ENCODE assay signal across 7 cellular contexts in genomic region chr2:102005989-102006885, GRCh38. TPM values are rescaled to one million over a fixed set of nuclear protein-coding genes. Genes with fewer than 3 reads are reported as not detected.
DNase-seq lines count a peak whose midpoint lies in the region; ATAC-seq, FAIRE-seq and TF ChIP-seq lines count a peak whose summit lies in the region.

No MANE protein-coding gene starts in this region.

- H3K9me2 ChIP-seq in OCI-LY7 (ENCODE audit: insufficient read depth, low read length), result no peaks in the 10 kb centered on the region

- H3K27me3 ChIP-seq in HepG2 (ENCODE audit: control insufficient read depth in 1 of 2, insufficient read depth in 2 of 2, low read length in 2 of 2) (no peaks in the 10 kb centered on the region), tibial artery (no peaks in the 10 kb centered on the region)

- CTCF ChIA-PET in OCI-LY7 (lab: Charles Lee; ENCODE audit: unreplicated experiment), result interaction anchor here (0.8 kb wide), 1 partner anchor 14 kb away, joined by 3 read pairs; no protein-coding TSS in a partner anchor
- CTCF ChIA-PET in HepG2 (lab: Yijun Ruan, JAX; ENCODE audit: low intra/inter-chr PET ratio, low total read pairs), result interaction anchor here (0.6 to 2.7 kb wide), 6 partner anchors 14 to 437 kb away, joined by 3 to 25 read pairs (median 4); partner anchors contain the start of gene IL18R1

- H3K4me2 ChIP-seq in OCI-LY7 (ENCODE audit: low read length) (no peak overlapping the region), HepG2 (ENCODE audit: low read depth, low read length) (peak overlapping the region; percentile 55)

- H3K27ac ChIP-seq in OCI-LY7 (ENCODE audit: low read depth, low read length, poor library complexity, severe bottlenecking), result no peak overlapping the region
- no peak overlapping the region for H3K27ac ChIP-seq in HepG2 (ENCODE audit: extremely low read length, insufficient read depth, low read length)
- no peak overlapping the region for H3K27ac ChIP-seq in tibial artery

- no peak overlapping the region for H3K9ac ChIP-seq in HepG2 (ENCODE audit: insufficient read depth, low read depth, low read length)

- TF ChIP-seq CTCF in OCI-LY7 (conservative IDR thresholded peaks at IDR 0.05; ENCODE audit: low read length) (peak; percentile 76), cardiac fibroblast (IDR thresholded peaks at IDR 0.05; ENCODE audit: low read depth, low read length) (peak; percentile 82), HepG2 (CRISPR knock-in tag; IDR thresholded peaks at IDR 0.05) (peak; percentile 90), tibial artery (IDR thresholded peaks at IDR 0.05) (peak; percentile 48 to 55)

- H2AFZ ChIP-seq in OCI-LY7 (ENCODE audit: low read length), result no peak overlapping the region
- H2AFZ ChIP-seq in HepG2 (ENCODE audit: low read length), result no peak overlapping the region

- WGBS in HepG2 (ENCODE audit: low lambda C conversion rate), result 59% methylated on average over 14 of the region's 15 CpGs

- TF ChIP-seq EP300 in HepG2 (IDR thresholded peaks at IDR 0.05; ENCODE audit: low read depth in 2 of 2, low read length in 2 of 2) (no peak), HepG2 (CRISPR knock-in tag; IDR thresholded peaks at IDR 0.05; ENCODE audit: borderline replicate concordance) (no peak)

- FAIRE-seq in HepG2 (lab: Jason Lieb, UNC), result peak; percentile 96

- peak; percentile 97 for ATAC-seq in HepG2
- no peak for ATAC-seq in GM21825 (IDR thresholded peaks at IDR 0.05; ENCODE audit: unreplicated experiment)

- in situ Hi-C loops in HepG2 (cut with HindIII; ENCODE audit: extremely low pct_ligation_motif_present, low pct_unique_long_range_greater_than_20kb), result loop anchor here (5.0 kb wide), 1 partner anchor 446 kb away; no protein-coding TSS in a partner anchor

- intact Hi-C loops in OCI-LY7 (cut with micrococcal nuclease; ENCODE audit: unreplicated experiment), result no loop called here
- intact Hi-C loops in HepG2 (cut with micrococcal nuclease; ENCODE audit: unreplicated experiment), result loop anchor here (1.0 kb wide), 2 partner anchors 234 to 443 kb away; no protein-coding TSS in a partner anchor
- intact Hi-C loops in tibial artery (cut with DNase I; ENCODE audit: low total_unique reads), result no loop called here

- POLR2A ChIA-PET in OCI-LY7 (lab: Charles Lee) (interaction anchor here (0.5 to 1.9 kb wide), 2 partner anchors 12 to 886 kb away, joined by 3 read pairs; no protein-coding TSS in a partner anchor), HepG2 (lab: Yijun Ruan, JAX) (interaction anchor here (0.8 to 1.0 kb wide), 5 partner anchors 11 to 234 kb away, joined by 4 to 8 read pairs (median 5); partner anchors contain the start of gene IL1R1)

- H4K20me1 ChIP-seq in OCI-LY7 (ENCODE audit: insufficient read depth, low read length) (no peaks in the 10 kb centered on the region), HepG2 (ENCODE audit: insufficient read depth, low read length) (no peaks in the 10 kb centered on the region)

- DNase-seq in EL (peak; percentile 65), HCEC 1CT (peak; percentile 62), OCI-LY7 (ENCODE audit: low spot score) (peak; percentile 39), cardiac fibroblast (ENCODE audit: low read depth in 2 of 2) (peak; percentile 80 to 81), HepG2 (ENCODE audit: low spot score) (peak; percentile 73), tibial artery (no peak)

- H3K36me3 ChIP-seq in OCI-LY7 (ENCODE audit: insufficient read depth, low read length), result no peaks in the 10 kb centered on the region
- no peaks in the 10 kb centered on the region for H3K36me3 ChIP-seq in HepG2 (replicated peaks in 1 of 2; ENCODE audit: control insufficient read depth in 1 of 2, insufficient read depth in 2 of 2, low read length in 2 of 2)
- no peaks in the 10 kb centered on the region for H3K36me3 ChIP-seq in tibial artery

- peak; percentile 86 for TF ChIP-seq RAD21 in HepG2 (CRISPR knock-in tag; IDR thresholded peaks at IDR 0.05)

- no peak for TF ChIP-seq POLR2A in HepG2 (IDR thresholded peaks at IDR 0.05; ENCODE audit: insufficient read depth in 1 of 2, low read depth in 2 of 2, low read length in 2 of 2)

- H3K79me2 ChIP-seq in OCI-LY7 (ENCODE audit: insufficient read depth, low read depth, low read length), result no peaks in the 10 kb centered on the region
- H3K79me2 ChIP-seq in HepG2 (ENCODE audit: insufficient read depth, low read length), result no peaks in the 10 kb centered on the region

- no peak overlapping the region for H3K4me3 ChIP-seq in OCI-LY7 (ENCODE audit: low read depth, low read length, poor library complexity, severe bottlenecking)
- H3K4me3 ChIP-seq in cardiac fibroblast (replicated peaks in 1 of 2; ENCODE audit: low read depth in 2 of 2, low read length in 2 of 2), result no peak overlapping the region
- no peak overlapping the region for H3K4me3 ChIP-seq in HepG2 (replicated peaks in 1 of 3; ENCODE audit: insufficient read depth in 1 of 3, low read depth in 2 of 3, low read length in 3 of 3)
- H3K4me3 ChIP-seq in tibial artery, result no peak overlapping the region

- no TSS peak for BruUV-seq in OCI-LY7 (replicated peaks; lab: Mats Ljungman, UMichigan)
- BruUV-seq in HepG2 (replicated peaks; lab: Mats Ljungman, UMichigan), result no TSS peak

- H3K4me1 ChIP-seq in OCI-LY7 (ENCODE audit: insufficient read depth, low read length, poor library complexity, severe bottlenecking) (no peaks in the 10 kb centered on the region), HepG2 (ENCODE audit: insufficient read depth, low read length) (peaks cover 14% of the 10 kb centered on the region), tibial artery (no peaks in the 10 kb centered on the region)

- H3K9me3 ChIP-seq in OCI-LY7 (ENCODE audit: low read length) (no peaks in the 10 kb centered on the region), HepG2 (ENCODE audit: low read length) (no peaks in the 10 kb centered on the region), tibial artery (no peaks in the 10 kb centered on the region)

TF ChIP-seq in HepG2, 621 proteins besides CTCF, POLR2A, EP300 and RAD21 (continues in another document):
- TF ChIP-seq BCLAF1 (IDR thresholded peaks at IDR 0.05) (no peak), ZFP62 (CRISPR knock-in tag; IDR thresholded peaks at IDR 0.05) (no peak), ZNF552 (CRISPR knock-in tag; IDR thresholded peaks at IDR 0.05; ENCODE audit: borderline replicate concordance) (no peak), IKZF5 (CRISPR knock-in tag; IDR thresholded peaks at IDR 0.05) (peak; percentile 61; the same call in 1 of the 2 replicates), ZSCAN21 (CRISPR knock-in tag; IDR thresholded peaks at IDR 0.05; ENCODE audit: borderline replicate concordance) (no peak), TBP (CRISPR knock-in tag; IDR thresholded peaks at IDR 0.05) (no peak)

RNA-seq across cellular contexts. Expression of gene IL1R2, which starts 14.5 kb away (rescaled TPM):
- total RNA-seq in OCI-LY7 (2014; rRNA removed; shearing (Covaris generic)), result not detected in 2 replicates
- total RNA-seq in OCI-LY7 (2022), result not detected in 2 replicates
- 1.9 and 3.6 TPM in 2 replicates for total RNA-seq in HepG2 (2016; rRNA removed; fragmentation: Illumina TruSeq; extraction: Trizol)
- 0.88 and 1.0 TPM in 2 replicates for total RNA-seq in HepG2 (2016; cell fraction: cytosol; rRNA removed; fragmentation: Illumina TruSeq; extraction: Trizol; ENCODE audit: low read depth)
- 2.6 and 4.1 TPM in 2 replicates for total RNA-seq in HepG2 (2016; cell fraction: insoluble cytoplasmic fraction; rRNA removed; fragmentation: Illumina TruSeq; extraction: Trizol)
- total RNA-seq in HepG2 (2016; cell fraction: membrane; rRNA removed; fragmentation: Illumina TruSeq; extraction: Trizol), result 0.93 and 1.1 TPM in 2 replicates
- 2.8 and 3.1 TPM in 2 replicates for total RNA-seq in HepG2 (2016; cell fraction: nucleus; rRNA removed; fragmentation: Illumina TruSeq; extraction: Trizol)
- polyA plus RNA-seq in HepG2 (2011; rRNA removed), result 4.7 and 7.3 TPM in 2 replicates
- 6.0 and 6.1 TPM in 2 replicates for polyA plus RNA-seq in HepG2 (2011; cell fraction: cytosol; rRNA removed)
- polyA plus RNA-seq in HepG2 (2011; cell fraction: nucleus; rRNA removed), result 2.0 and 2.8 TPM in 2 replicates
- polyA plus RNA-seq in HepG2 (2012), result 3.1 and 4.5 TPM in 2 replicates
- polyA plus RNA-seq in HepG2 (2016; cell fraction: cytosol; fragmentation: Illumina TruSeq; extraction: Trizol; ENCODE audit: low read depth), result 1.2 and 1.3 TPM in 2 replicates
- 1.8 and 3.2 TPM in 2 replicates for polyA plus RNA-seq in HepG2 (2016; cell fraction: insoluble cytoplasmic fraction; fragmentation: Illumina TruSeq; extraction: Trizol; ENCODE audit: low read depth)
- 0.65 and 1.0 TPM in 2 replicates for polyA plus RNA-seq in HepG2 (2016; cell fraction: membrane; fragmentation: Illumina TruSeq; extraction: Trizol; ENCODE audit: low read depth)
- polyA plus RNA-seq in HepG2 (2016; cell fraction: nucleus; fragmentation: Illumina TruSeq; extraction: Trizol; ENCODE audit: insufficient read depth, low read depth), result 3.7 and 3.8 TPM in 2 replicates
- 4.2 TPM in 1 of 2 replicates, not detected in the other for polyA minus RNA-seq in HepG2 (2011; rRNA and poly(A)+ RNA removed; ENCODE audit: low replicate concordance)
- polyA minus RNA-seq in HepG2 (2011; cell fraction: cytosol; rRNA and poly(A)+ RNA removed), result 3.3 and 3.6 TPM in 2 replicates
- polyA minus RNA-seq in HepG2 (2011; cell fraction: nucleus; rRNA and poly(A)+ RNA removed), result 2.3 and 2.5 TPM in 2 replicates

Comparison
In these comparisons a context has a peak if more than half of its experiments do, and no peak if none do; other contexts are left out.
1. DNase-seq: peak in EL (single experiment), HCEC 1CT (single experiment), OCI-LY7 (single experiment), cardiac fibroblast (2 of 2) and HepG2 (single experiment); none in tibial artery (0 of 2).
2. Peak in every context shown above with its lines, with median percentiles within 50 percentile points of each other: CTCF ChIP-seq.